ENCODE assay signal across 8 cellular contexts in genomic region chr13:20160346-20161274, GRCh38. TPM values are rescaled to one million over a fixed set of nuclear protein-coding genes. Genes with fewer than 3 reads are reported as not detected.
DNase-seq lines count a peak whose midpoint lies in the region; ATAC-seq, FAIRE-seq and TF ChIP-seq lines count a peak whose summit lies in the region.

Gene GJA3, minus strand, starts transcription at chr13:20161052. Its CDS starts 17,764 bp downstream, at chr13:20143288.

- no peaks in the 10 kb centered on the region for H3K36me3 ChIP-seq in bronchial epithelial cell (ENCODE audit: control insufficient read depth, insufficient read depth, low read length)

- intact Hi-C loops in lower leg skin (cut with DNase I; ENCODE audit: low total_unique reads): no loop called here

- DNase-seq in AG20443 (ENCODE audit: low spot score): peak; percentile 67
- peak; percentile 44 for DNase-seq in GM19238 (ENCODE audit: insufficient read length, low spot score)
- peak; percentile 33 for DNase-seq in T-helper 9 cell
- peak; percentile 35 for DNase-seq in bronchial epithelial cell (ENCODE audit: low read depth)
- DNase-seq in lower leg skin (ENCODE audit: low spot score in 2 of 2): no peak
- DNase-seq in stimulated activated CD8-positive, alpha-beta memory T cell treated with anti-CD3 and anti-CD28 coated beads, Interleukin-4, amount 100 ng/mL, for 48 hours: peak; percentile 75
- DNase-seq in DMS79 (lab: John Stamatoyannopoulos, UW): no peak

- TF ChIP-seq POLR2A in lower leg skin (IDR thresholded peaks at IDR 0.05): no peak

- ATAC-seq in HG03378 (IDR thresholded peaks at IDR 0.05; ENCODE audit: unreplicated experiment): peak; percentile 27

- TF ChIP-seq CTCF in bronchial epithelial cell (IDR thresholded peaks at IDR 0.05; ENCODE audit: insufficient read depth, low read length, severe bottlenecking) (no peak), lower leg skin (IDR thresholded peaks at IDR 0.05) (no peak)

- peaks cover 6% of the 10 kb centered on the region for H3K27me3 ChIP-seq in bronchial epithelial cell (ENCODE audit: control insufficient read depth, insufficient read depth, low read length)

- 1 to 2% methylated on average over 54 to 58 of the region's 93 CpGs for WGBS in lower leg skin, 2 donors

- peak within 1 kb of the TSS; percentile 46 for H3K4me3 ChIP-seq in bronchial epithelial cell (ENCODE audit: low read depth, low read length)
- peak within 1 kb of the TSS; percentile 25 for H3K4me3 ChIP-seq in lower leg skin (ENCODE audit: low read depth, poor library complexity, severe bottlenecking)

- no peak for FAIRE-seq in bronchial epithelial cell (lab: Jason Lieb, UNC)

RNA-seq across cellular contexts. Expression of gene GJA3, which starts in this region (rescaled TPM):
- total RNA-seq in bronchial epithelial cell: 0.26 and 1.5 TPM in 2 replicates
- total RNA-seq in lower leg skin: under 1 TPM in 3 of 4 donors, not detected in 1; 0.04 to 0.52 (median 0.32) TPM

Comparison
In these comparisons a context has a peak if more than half of its experiments do, and no peak if none do; other contexts are left out.
1. DNase-seq: peak in AG20443 (single experiment), GM19238 (single experiment), T-helper 9 cell (single experiment), bronchial epithelial cell (single experiment) and stimulated activated CD8-positive, alpha-beta memory T cell treated with anti-CD3 and anti-CD28 coated beads, Interleukin-4, amount 100 ng/mL, for 48 hours (single experiment); none in lower leg skin (0 of 2) and DMS79 (single experiment).